Comparison of ENCODE assay signal across 14 cellular contexts in the genomic region with DNA sequence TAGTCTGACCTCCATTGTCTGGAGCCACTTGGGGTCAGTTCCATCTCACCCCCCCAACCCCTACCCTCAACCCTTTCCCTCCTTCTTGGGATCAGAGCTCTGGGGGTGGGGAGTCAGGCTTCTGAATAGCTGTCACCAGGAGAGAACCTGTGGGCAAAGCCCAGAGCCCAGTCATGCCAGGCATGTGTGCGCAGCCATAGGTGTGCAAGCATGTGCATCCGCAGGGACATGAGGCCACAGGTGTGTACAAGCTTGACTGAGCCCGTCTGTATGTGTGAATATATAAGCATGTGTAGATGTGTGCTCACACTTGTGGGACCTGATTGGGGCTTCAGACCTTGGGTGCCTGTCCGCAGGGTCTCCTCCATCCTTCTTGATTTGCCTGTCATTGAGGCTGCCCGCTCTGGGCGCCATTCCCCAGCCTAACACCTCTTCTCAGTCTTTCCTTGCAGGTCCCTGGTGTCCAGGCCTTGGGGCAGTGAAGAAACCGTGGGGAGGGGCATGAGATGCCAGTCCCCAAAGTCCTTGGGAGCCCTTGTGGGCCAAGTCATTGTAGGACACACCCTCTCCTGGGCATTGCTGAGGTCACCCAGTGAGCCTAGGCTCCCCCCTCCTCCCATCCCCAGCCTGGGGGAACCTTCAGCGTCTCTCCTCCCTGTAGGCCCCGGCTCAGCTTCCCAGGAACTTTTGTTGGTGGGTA. TPM values are rescaled to one million over a fixed set of nuclear protein-coding genes. Genes with fewer than 3 reads are reported as not detected.
DNase-seq lines count a peak whose midpoint lies in the region; ATAC-seq and TF ChIP-seq lines count a peak whose summit lies in the region.
"Had no signal": no experiment of that assay in that cellular context is flagged by ENCODE, and none has a peak within 500 bp of the region (broad histone marks: within the 10 kb centered on the region; RNA-seq: fewer than 3 reads in every experiment).

No MANE protein-coding gene starts in this region.

- H3K4me1 Mint-ChIP-seq in CD4-positive, alpha-beta T cell (ENCODE audit: low read depth): peaks cover 21% of the 10 kb centered on the region
- peaks cover 23% of the 10 kb centered on the region for H3K4me1 Mint-ChIP-seq in activated naive CD8-positive, alpha-beta T cell treated with anti-CD3 and anti-CD28 coated beads, Interleukin-2, amount 50 U/mL, for 24 hours
- H3K4me1 Mint-ChIP-seq in neural crest cell: peaks cover 9% of the 10 kb centered on the region

- H3K4me3 Mint-ChIP-seq in CD4-positive, alpha-beta T cell: peak overlapping the region; percentile 51
- H3K4me3 Mint-ChIP-seq in activated naive CD8-positive, alpha-beta T cell treated with anti-CD3 and anti-CD28 coated beads, Interleukin-2, amount 50 U/mL, for 24 hours: peak overlapping the region; percentile 54
- H3K4me3 Mint-ChIP-seq in neural crest cell: peak overlapping the region; percentile 78
- H3K4me3 Mint-ChIP-seq: CD14-positive monocyte had no signal

- peaks cover 19% of the 10 kb centered on the region for H3K4me1 ChIP-seq in osteoblast (ENCODE audit: insufficient read depth, low read length)

- H3K9me3 ChIP-seq in CD4-positive, alpha-beta T cell (ENCODE audit: control insufficient read depth, low read length): no peaks in the 10 kb centered on the region
- H3K9me3 ChIP-seq in osteoblast (ENCODE audit: low read depth, low read length): no peaks in the 10 kb centered on the region

- peaks cover 6% of the 10 kb centered on the region for H3K36me3 ChIP-seq in osteoblast (ENCODE audit: insufficient read depth, low read length)

- H3K4me2 ChIP-seq in osteoblast (ENCODE audit: insufficient read depth, low read length): no peak overlapping the region

- POLR2A ChIA-PET in CD4-positive, alpha-beta T cell (lab: Charles Lee): interaction anchor here (0.8 to 1.2 kb wide), 2 partner anchors 10 to 101 kb away, joined by 4 read pairs; partner anchors contain the start of gene ATG16L2

- H2AFZ ChIP-seq in osteoblast (ENCODE audit: low read length): no peak overlapping the region

- H3K27me3 Mint-ChIP-seq in CD4-positive, alpha-beta T cell: no peaks in the 10 kb centered on the region
- no peaks in the 10 kb centered on the region for H3K27me3 Mint-ChIP-seq in activated naive CD8-positive, alpha-beta T cell treated with anti-CD3 and anti-CD28 coated beads, Interleukin-2, amount 50 U/mL, for 24 hours
- peaks cover 7% of the 10 kb centered on the region for H3K27me3 Mint-ChIP-seq in neural crest cell (ENCODE audit: low read depth)

- DNase-seq in CD4-positive, alpha-beta T cell: no peak
- DNase-seq in activated naive CD8-positive, alpha-beta T cell treated with anti-CD3 and anti-CD28 coated beads, Interleukin-2, amount 50 U/mL, for 24 hours: no peak
- no peak for DNase-seq in neural crest cell (ENCODE audit: low read depth, low spot score)
- DNase-seq in osteoblast (ENCODE audit: insufficient read length, low spot score, missing footprints): no peak
- no peak for DNase-seq in activated CD4-positive, alpha-beta T cell treated with anti-CD3 and anti-CD28 coated beads, Interleukin-2, amount 50 U/mL, for 48 hours
- DNase-seq: glutamatergic neuron; GOT3; NCI-H748 treated with DMSO at 0.1 percent for 48 hours; stimulated activated CD4-positive, alpha-beta T cell treated with anti-CD3 and anti-CD28 coated beads, Interleukin-1b, Interleukin-23, amount 100 ng/mL, for 48 hours; stimulated activated naive CD4-positive, alpha-beta T cell had no signal

- intact Hi-C loops in CD4-positive, alpha-beta T cell (cut with DNase I, micrococcal nuclease): no loop called here

- peak overlapping the region; percentile 24 for H3K27ac Mint-ChIP-seq in CD4-positive, alpha-beta T cell
- no peak overlapping the region for H3K27ac Mint-ChIP-seq in activated naive CD8-positive, alpha-beta T cell treated with anti-CD3 and anti-CD28 coated beads, Interleukin-2, amount 50 U/mL, for 24 hours
- H3K27ac Mint-ChIP-seq in neural crest cell (ENCODE audit: unreplicated experiment): no peak overlapping the region

- no peaks in the 10 kb centered on the region for H3K27me3 ChIP-seq in CD4-positive, alpha-beta T cell (ENCODE audit: control insufficient read depth, insufficient read depth, low read length)
- no peaks in the 10 kb centered on the region for H3K27me3 ChIP-seq in osteoblast (ENCODE audit: insufficient read depth, low read length)

- peaks cover 62% of the 10 kb centered on the region for H3K36me3 Mint-ChIP-seq in CD4-positive, alpha-beta T cell (ENCODE audit: low read depth)
- H3K36me3 Mint-ChIP-seq in activated naive CD8-positive, alpha-beta T cell treated with anti-CD3 and anti-CD28 coated beads, Interleukin-2, amount 50 U/mL, for 24 hours (ENCODE audit: low read depth): peaks cover 10% of the 10 kb centered on the region
- H3K36me3 Mint-ChIP-seq in neural crest cell (ENCODE audit: low read depth): peaks cover 3% of the 10 kb centered on the region

- peak overlapping the region; percentile 45 for H3K27ac ChIP-seq in CD4-positive, alpha-beta T cell (ENCODE audit: low read depth, low read length)
- H3K27ac ChIP-seq in osteoblast (ENCODE audit: low read depth, low read length): no peak overlapping the region

- no peaks in the 10 kb centered on the region for H3K9me3 Mint-ChIP-seq in CD4-positive, alpha-beta T cell
- no peaks in the 10 kb centered on the region for H3K9me3 Mint-ChIP-seq in activated naive CD8-positive, alpha-beta T cell treated with anti-CD3 and anti-CD28 coated beads, Interleukin-2, amount 50 U/mL, for 24 hours
- H3K9me3 Mint-ChIP-seq in neural crest cell: no peaks in the 10 kb centered on the region
- H3K9me3 Mint-ChIP-seq: CD14-positive monocyte had no signal

- no peaks in the 10 kb centered on the region for H3K79me2 ChIP-seq in osteoblast (ENCODE audit: insufficient read depth, low read length)

- peaks cover 3% of the 10 kb centered on the region for H4K20me1 ChIP-seq in osteoblast (ENCODE audit: insufficient read depth, low read length)

- no peak for TF ChIP-seq CTCF in CD4-positive, alpha-beta T cell (IDR thresholded peaks at IDR 0.05)
- TF ChIP-seq CTCF in neural crest cell (conservative IDR thresholded peaks at IDR 0.05) (no peak), osteoblast (IDR thresholded peaks at IDR 0.05; ENCODE audit: extremely low read depth, low read depth, low read length) (no peak)

- CTCF ChIA-PET in CD4-positive, alpha-beta T cell (lab: Charles Lee): interaction anchor here (1.2 kb wide), 1 partner anchor 102 kb away, joined by 3 read pairs; no protein-coding TSS in a partner anchor

- peak; percentile 32 for TF ChIP-seq POLR2A in GM19099 (IDR thresholded peaks at IDR 0.05; ENCODE audit: extremely low read depth, insufficient read length, low read depth)

- no peak for ATAC-seq in CD4-positive, alpha-beta T cell (ENCODE audit: poor library complexity)
- ATAC-seq in activated naive CD8-positive, alpha-beta T cell treated with anti-CD3 and anti-CD28 coated beads, Interleukin-2, amount 50 U/mL, for 24 hours: no peak
- ATAC-seq in HG03432 (IDR thresholded peaks at IDR 0.05; ENCODE audit: unreplicated experiment) (no peak), HG03097 (IDR thresholded peaks at IDR 0.05; ENCODE audit: low FRiP score, unreplicated experiment) (no peak)

- no peak overlapping the region for H3K4me3 ChIP-seq in osteoblast (ENCODE audit: insufficient read depth, low read length)

RNA-seq across cellular contexts. Expression of gene ATG16L2, which starts 9.0 kb away (rescaled TPM):
- total RNA-seq in CD4-positive, alpha-beta T cell: 10 to 100 TPM; 58.3 to 61.6 TPM
- total RNA-seq in neural crest cell (22.7 and 24.5 TPM in 2 replicates), osteoblast (11.9 and 12.4 TPM in 2 replicates)

RNA-seq across cellular contexts. Expression of gene STARD10, which starts 29.4 kb away (rescaled TPM):
- 10 to 100 TPM; 10.5 to 12.9 TPM for total RNA-seq in CD4-positive, alpha-beta T cell
- total RNA-seq in neural crest cell (12.6 and 13.5 TPM in 2 replicates), osteoblast (25.3 and 25.7 TPM in 2 replicates)
